Comparison of ENCODE assay signal across 19 cellular contexts in the genomic region with DNA sequence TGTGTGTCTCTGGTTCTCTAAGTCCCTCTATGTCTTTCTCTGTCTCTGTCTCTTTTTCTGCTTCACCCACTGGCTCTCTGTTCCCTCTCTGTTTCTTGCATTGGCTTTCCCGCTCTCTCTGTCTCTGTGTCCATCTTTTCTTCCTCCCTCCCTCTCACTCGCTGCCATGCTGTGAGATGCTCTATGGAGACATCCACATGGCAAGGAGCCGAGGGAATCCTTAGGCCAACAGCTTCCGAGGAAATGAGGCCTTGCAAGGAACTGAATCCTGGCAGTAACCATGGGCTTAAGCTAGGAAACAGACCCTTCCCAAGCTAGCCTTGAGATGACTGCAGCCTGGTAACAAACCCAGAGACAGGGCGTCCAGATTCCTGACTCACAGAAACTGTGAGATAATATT.
"Had no signal": no experiment of that assay in that cellular context is flagged by ENCODE, and none has a peak within 500 bp of the region (broad histone marks: within the 10 kb centered on the region; RNA-seq: fewer than 3 reads in every experiment).

No MANE protein-coding gene starts in this region.

- H3K4me3 Mint-ChIP-seq: dendritic cell treated with granulocyte-macrophage colony-stimulating factor and Interleukin-4, amounts not matched to agents 40 ng/mL and 50 ng/mL, for 4 days; effector memory CD8-positive, alpha-beta T cell; endodermal cell had no signal

- ATAC-seq: effector memory CD8-positive, alpha-beta T cell; esophagus mucosa; foreskin keratinocyte; gastrocnemius medialis; gastroesophageal sphincter; heart left ventricle; heart right ventricle had no signal

- H3K27ac Mint-ChIP-seq: dendritic cell treated with granulocyte-macrophage colony-stimulating factor and Interleukin-4, amounts not matched to agents 40 ng/mL and 50 ng/mL, for 4 days; effector memory CD8-positive, alpha-beta T cell; endodermal cell had no signal

- H3K9me3 Mint-ChIP-seq: endodermal cell had no signal

- H3K27me3 Mint-ChIP-seq: dendritic cell treated with granulocyte-macrophage colony-stimulating factor and Interleukin-4, amounts not matched to agents 40 ng/mL and 50 ng/mL, for 4 days; effector memory CD8-positive, alpha-beta T cell had no signal

- H3K4me1 Mint-ChIP-seq: endodermal cell had no signal

- DNase-seq: colonic mucosa; cortex of kidney; dermis blood vessel endothelial cell; effector CD4-positive, alpha-beta T cell; effector CD8-positive, alpha-beta T cell; effector memory CD4-positive, alpha-beta T cell; effector memory CD8-positive, alpha-beta T cell; endodermal cell; erythroblast; esophagus squamous epithelium; foreskin fibroblast; foreskin keratinocyte; foreskin melanocyte; gastrocnemius medialis; heart left ventricle; heart right ventricle had no signal
